Comparison of ENCODE assay signal across 1 cellular context in the genomic region with DNA sequence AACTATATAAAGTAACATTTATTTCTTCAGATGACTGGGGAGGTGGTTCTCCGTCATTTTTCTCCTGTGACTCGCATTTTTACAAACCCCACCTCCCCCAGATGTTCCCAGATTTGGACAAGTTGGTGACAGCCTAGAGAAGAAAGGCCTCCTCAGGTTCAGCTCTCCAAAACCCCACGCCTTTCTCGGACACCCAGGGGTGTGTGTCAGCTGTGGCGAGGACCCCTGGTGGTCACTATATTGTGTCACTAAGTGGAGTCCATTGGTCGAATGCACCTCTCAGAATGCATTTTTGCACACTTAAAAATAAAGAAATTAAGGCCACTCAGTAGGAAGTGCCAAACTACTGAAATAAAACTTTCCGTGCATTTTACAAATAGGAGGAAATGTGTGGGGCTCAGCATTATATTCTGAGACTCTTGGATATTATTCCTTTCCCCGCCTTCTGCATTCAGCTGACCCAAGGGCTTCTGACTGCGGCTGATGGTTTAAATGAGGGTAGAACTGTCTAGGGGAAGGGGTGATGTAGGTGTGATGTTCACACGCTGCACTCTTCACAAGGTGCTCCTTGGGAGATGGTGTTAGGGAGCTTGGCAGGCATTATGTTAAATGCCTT.
TF ChIP-seq lines count a peak whose summit lies in the region.

No MANE protein-coding gene starts in this region.

TF ChIP-seq in HCT116, 20 proteins besides CTCF, POLR2A, EP300 and RAD21 (continued from another document):
- TF ChIP-seq, protein P1, sequence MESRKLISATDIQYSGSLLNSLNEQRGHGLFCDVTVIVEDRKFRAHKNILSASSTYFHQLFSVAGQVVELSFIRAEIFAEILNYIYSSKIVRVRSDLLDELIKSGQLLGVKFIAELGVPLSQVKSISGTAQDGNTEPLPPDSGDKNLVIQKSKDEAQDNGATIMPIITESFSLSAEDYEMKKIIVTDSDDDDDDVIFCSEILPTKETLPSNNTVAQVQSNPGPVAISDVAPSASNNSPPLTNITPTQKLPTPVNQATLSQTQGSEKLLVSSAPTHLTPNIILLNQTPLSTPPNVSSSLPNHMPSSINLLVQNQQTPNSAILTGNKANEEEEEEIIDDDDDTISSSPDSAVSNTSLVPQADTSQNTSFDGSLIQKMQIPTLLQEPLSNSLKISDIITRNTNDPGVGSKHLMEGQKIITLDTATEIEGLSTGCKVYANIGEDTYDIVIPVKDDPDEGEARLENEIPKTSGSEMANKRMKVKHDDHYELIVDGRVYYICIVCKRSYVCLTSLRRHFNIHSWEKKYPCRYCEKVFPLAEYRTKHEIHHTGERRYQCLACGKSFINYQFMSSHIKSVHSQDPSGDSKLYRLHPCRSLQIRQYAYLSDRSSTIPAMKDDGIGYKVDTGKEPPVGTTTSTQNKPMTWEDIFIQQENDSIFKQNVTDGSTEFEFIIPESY (IDR thresholded peaks at IDR 0.05; ENCODE audit: extremely low read depth, insufficient replicate concordance, low read length), result no peak
